Comparison of ENCODE assay signal across 21 cellular contexts in the genomic region with DNA sequence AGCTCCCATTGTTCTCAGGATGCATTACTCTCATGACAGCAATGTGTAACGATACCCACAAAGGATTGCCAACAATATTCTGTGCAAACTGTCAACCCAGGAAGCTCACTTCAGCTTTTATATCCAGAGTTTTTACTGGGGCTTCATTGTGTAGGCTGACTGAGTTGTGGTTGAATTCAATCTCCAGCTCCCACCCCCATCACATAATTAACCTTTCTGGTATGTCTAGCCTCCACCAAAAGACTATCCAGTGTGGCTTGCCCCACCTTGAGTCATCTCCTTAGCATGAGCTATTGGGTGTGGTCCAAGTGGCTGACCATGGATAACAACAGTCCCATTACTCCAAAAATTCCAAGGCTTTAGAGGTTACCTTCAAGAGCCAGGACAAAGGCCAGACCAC. TPM values are rescaled to one million over a fixed set of nuclear protein-coding genes. Genes with fewer than 3 reads are reported as not detected.
DNase-seq lines count a peak whose midpoint lies in the region; ATAC-seq and TF ChIP-seq lines count a peak whose summit lies in the region.
"Had no signal": no experiment of that assay in that cellular context is flagged by ENCODE, and none has a peak within 500 bp of the region (broad histone marks: within the 10 kb centered on the region; RNA-seq: fewer than 3 reads in every experiment).

No MANE protein-coding gene starts in this region.

- in situ Hi-C loops in ACHN (cut with HindIII; ENCODE audit: low pct_ligation_motif_present, low pct_unique_long_range_greater_than_20kb, low sequenced_read_pairs): no loop called here

- H4K20me1 ChIP-seq in neural progenitor cell (ENCODE audit: low read depth): no peaks in the 10 kb centered on the region

- no peaks in the 10 kb centered on the region for H3K27me3 ChIP-seq in neural progenitor cell
- H3K27me3 ChIP-seq: upper lobe of left lung had no signal

- no peak overlapping the region for H3K27ac Mint-ChIP-seq in neural progenitor cell
- H3K27ac Mint-ChIP-seq: activated naive CD4-positive, alpha-beta T cell treated with anti-CD3 and anti-CD28 coated beads, Interleukin-2, amount 50 U/mL, for 24 hours; CD4-positive, alpha-beta T cell; effector memory CD8-positive, alpha-beta T cell; memory B cell; nephron had no signal

- H3K36me3 ChIP-seq in neural progenitor cell: no peaks in the 10 kb centered on the region
- H3K36me3 ChIP-seq: upper lobe of left lung had no signal

- no peak overlapping the region for H3K9ac ChIP-seq in neural progenitor cell
- H3K9ac ChIP-seq: KMS-11 had no signal

- no peaks in the 10 kb centered on the region for H3K79me2 ChIP-seq in neural progenitor cell (ENCODE audit: low read depth)

- DNase-seq in ACHN (peak; percentile 11), HS-5 (ENCODE audit: low read depth) (peak; percentile 50), amniotic epithelial cell (ENCODE audit: low read depth) (peak; percentile 73), fibroblast of the aortic adventitia (ENCODE audit: low read depth) (peak; percentile 69), posterior vena cava (ENCODE audit: low spot score) (no peak), neural progenitor cell (ENCODE audit: low spot score) (no peak)
- DNase-seq: caudate nucleus; CD4-positive, alpha-beta T cell; effector memory CD8-positive, alpha-beta T cell; NCI-H1417; NCI-H2227 treated with DMSO at 0.1 percent for 48 hours; stimulated activated naive CD8-positive, alpha-beta T cell treated with anti-CD3 and anti-CD28 coated beads, Interleukin-15, Interleukin-2, amounts not matched to agents 100 U/mL and 50 U/mL, for 24 hours; upper lobe of left lung had no signal

- H3K4me1 ChIP-seq in neural progenitor cell: no peaks in the 10 kb centered on the region
- H3K4me1 ChIP-seq: A549, upper lobe of left lung had no signal

- TF ChIP-seq CTCF in fibroblast of the aortic adventitia (IDR thresholded peaks at IDR 0.05; ENCODE audit: insufficient read depth, low read length): no peak
- no peak for TF ChIP-seq CTCF in neural progenitor cell (IDR thresholded peaks at IDR 0.05)

- H2AFZ ChIP-seq in neural progenitor cell (replicated peaks): no peak overlapping the region

- H3K4me3 Mint-ChIP-seq in neural progenitor cell: no peak overlapping the region
- H3K4me3 Mint-ChIP-seq: activated naive CD4-positive, alpha-beta T cell treated with anti-CD3 and anti-CD28 coated beads, Interleukin-2, amount 50 U/mL, for 24 hours; CD4-positive, alpha-beta T cell; effector memory CD8-positive, alpha-beta T cell; memory B cell; nephron had no signal

- H3K4me1 Mint-ChIP-seq in neural progenitor cell: peaks cover 20% of the 10 kb centered on the region
- H3K4me1 Mint-ChIP-seq: memory B cell, nephron had no signal

- intact Hi-C loops in posterior vena cava (cut with DNase I): no loop called here

- ATAC-seq in HG03469 (IDR thresholded peaks at IDR 0.05; ENCODE audit: unreplicated experiment): no peak
- no peak for ATAC-seq in GM21381 (IDR thresholded peaks at IDR 0.05; ENCODE audit: unreplicated experiment)
- ATAC-seq: A549; effector memory CD8-positive, alpha-beta T cell; stimulated activated naive CD8-positive, alpha-beta T cell treated with anti-CD3 and anti-CD28 coated beads, Interleukin-15, Interleukin-2, amounts not matched to agents 100 U/mL and 50 U/mL, for 24 hours had no signal

- no peak overlapping the region for H3K4me2 ChIP-seq in neural progenitor cell
- H3K4me2 ChIP-seq: A549, KMS-11 had no signal

- H3K9me3 Mint-ChIP-seq in neural progenitor cell: peaks cover 2% of the 10 kb centered on the region
- H3K9me3 Mint-ChIP-seq: activated naive CD4-positive, alpha-beta T cell treated with anti-CD3 and anti-CD28 coated beads, Interleukin-2, amount 50 U/mL, for 24 hours; CD4-positive, alpha-beta T cell; effector memory CD8-positive, alpha-beta T cell; memory B cell; nephron had no signal

- H3F3A ChIP-seq in neural progenitor cell (ENCODE audit: low read depth): no peaks in the 10 kb centered on the region

- H3K9me3 ChIP-seq in neural progenitor cell (ENCODE audit: low read depth): no peaks in the 10 kb centered on the region
- H3K9me3 ChIP-seq: A549, upper lobe of left lung had no signal

- no peak overlapping the region for H3K4me3 ChIP-seq in fibroblast of the aortic adventitia (ENCODE audit: low read depth, low read length)
- H3K4me3 ChIP-seq in neural progenitor cell: no peak overlapping the region
- H3K4me3 ChIP-seq: A549, SK-N-MC, upper lobe of left lung had no signal

- H3K27me3 Mint-ChIP-seq in neural progenitor cell (ENCODE audit: insufficient read depth, low read depth): no peaks in the 10 kb centered on the region
- H3K27me3 Mint-ChIP-seq: activated naive CD4-positive, alpha-beta T cell treated with anti-CD3 and anti-CD28 coated beads, Interleukin-2, amount 50 U/mL, for 24 hours; CD4-positive, alpha-beta T cell had no signal

- H3K36me3 Mint-ChIP-seq in neural progenitor cell: no peaks in the 10 kb centered on the region
- H3K36me3 Mint-ChIP-seq: activated naive CD4-positive, alpha-beta T cell treated with anti-CD3 and anti-CD28 coated beads, Interleukin-2, amount 50 U/mL, for 24 hours; memory B cell had no signal

- no peak overlapping the region for H3K27ac ChIP-seq in neural progenitor cell
- H3K27ac ChIP-seq: A549, KMS-11, SK-N-MC, upper lobe of left lung had no signal

RNA-seq across cellular contexts. Expression of a gene that starts 17.7 kb away (rescaled TPM):
- total RNA-seq in fibroblast of the aortic adventitia (ENCODE audit: low replicate concordance): 13.2 and 19.5 TPM in 2 replicates
- 10 to 100 TPM; 16.1 to 18.2 TPM for total RNA-seq in posterior vena cava
- total RNA-seq in neural progenitor cell (ENCODE audit: low replicate concordance): 20.0 and 28.0 TPM in 2 replicates

Comparison
In these comparisons a context has a peak if more than half of its experiments do, and no peak if none do; other contexts are left out.
1. DNase-seq: peak in ACHN (single experiment), HS-5 (single experiment), amniotic epithelial cell (single experiment) and fibroblast of the aortic adventitia (single experiment); none in posterior vena cava (single experiment) and neural progenitor cell (single experiment).